1 cellular context compared by ENCODE assay signal in genomic region chr18:22432672-22433137, GRCh38.
A peak's percentile ranks its signal among the peaks of the same experiment; 100 is the strongest.
TF ChIP-seq lines count a peak whose summit lies in the region.

No MANE protein-coding gene starts in this region.

TF ChIP-seq in K562, 482 proteins besides CTCF, POLR2A, EP300 and RAD21 (continued from another document and continues in another):
- TF ChIP-seq CEBPZ (IDR thresholded peaks at IDR 0.05; ENCODE audit: borderline replicate concordance, low read depth, low read length), result no peak
- peak; percentile 75 for TF ChIP-seq GABPA (tag; conservative IDR thresholded peaks at IDR 0.05; ENCODE audit: low read depth)
- TF ChIP-seq ZNF197 (CRISPR knock-in tag; IDR thresholded peaks at IDR 0.05; ENCODE audit: low read depth), result no peak
- 0 out of 2 replicates have a peak, but pooled peaks have one; percentile 51 for TF ChIP-seq CBFA2T3 (IDR thresholded peaks at IDR 0.05)
- TF ChIP-seq NCOA2 (IDR thresholded peaks at IDR 0.05; ENCODE audit: partially characterized antibody in 2 of 2), result no peak
- TF ChIP-seq TRIM24 (IDR thresholded peaks at IDR 0.05), result no peak
- TF ChIP-seq SMARCC2 (IDR thresholded peaks at IDR 0.05; ENCODE audit: low read depth), result peak; percentile 65
- no peak; the same call in 1 of the 2 replicates for TF ChIP-seq DIDO1 (tag; IDR thresholded peaks at IDR 0.05; ENCODE audit: low read depth)
- no peak for TF ChIP-seq PBX2 (CRISPR knock-in tag; IDR thresholded peaks at IDR 0.05; ENCODE audit: low read depth)
- TF ChIP-seq PBX2 (tag; conservative IDR thresholded peaks at IDR 0.05; ENCODE audit: low read depth), result no peak
- no peak for TF ChIP-seq ZNF512 (tag; IDR thresholded peaks at IDR 0.05)
- TF ChIP-seq CBX3 (IDR thresholded peaks at IDR 0.05; ENCODE audit: borderline replicate concordance in 1 of 2, low read length in 2 of 2), result 0 out of 3 replicates have a peak, but pooled peaks of 1 of the 2 experiments have one; percentile 16
- TF ChIP-seq BCLAF1 (IDR thresholded peaks at IDR 0.05; ENCODE audit: borderline replicate concordance in 1 of 2, control insufficient read depth in 1 of 2, low read depth in 2 of 2, low read length in 1 of 2), result no peak
- no peak for TF ChIP-seq RBM34 (IDR thresholded peaks at IDR 0.05; ENCODE audit: borderline replicate concordance, insufficient read depth, low read length)
- TF ChIP-seq FOXO4 (CRISPR knock-in tag; IDR thresholded peaks at IDR 0.05), result no peak
- no peak for TF ChIP-seq ZNF384 (IDR thresholded peaks at IDR 0.05; ENCODE audit: low read depth, low read length)
- no peak for TF ChIP-seq PTTG1 (tag; IDR thresholded peaks at IDR 0.05; ENCODE audit: low read depth)
- no peak for TF ChIP-seq CHCHD3 (CRISPR knock-in tag; IDR thresholded peaks at IDR 0.05)
- peak; percentile 34; the same call in 1 of the 2 replicates for TF ChIP-seq L3MBTL2 (IDR thresholded peaks at IDR 0.05)
- peak; percentile 87 for TF ChIP-seq ZBTB34 (CRISPR knock-in tag; IDR thresholded peaks at IDR 0.05)
- no peak for TF ChIP-seq CREB5 (CRISPR knock-in tag; IDR thresholded peaks at IDR 0.05)
- TF ChIP-seq VEZF1 (CRISPR knock-in tag; IDR thresholded peaks at IDR 0.05), result peak; percentile 32; the same call in 1 of the 2 replicates
- no peak for TF ChIP-seq ZNF445 (CRISPR knock-in tag; IDR thresholded peaks at IDR 0.05; ENCODE audit: low read depth)
- no peak for TF ChIP-seq TRIM25 (IDR thresholded peaks at IDR 0.05; ENCODE audit: borderline replicate concordance)
- no peak for TF ChIP-seq KAT8 (IDR thresholded peaks at IDR 0.05; ENCODE audit: low read depth)
- peak; percentile 84; the same call in 1 of the 2 replicates for TF ChIP-seq ZKSCAN1 (IDR thresholded peaks at IDR 0.05; ENCODE audit: low read depth, low read length)
- no peak for TF ChIP-seq CC2D1A (IDR thresholded peaks at IDR 0.05)
- peak; percentile 54; the same call in 1 of the 2 replicates for TF ChIP-seq SOX6 (IDR thresholded peaks at IDR 0.05)
- 0 out of 2 replicates have a peak, but pooled peaks have one; percentile 25 for TF ChIP-seq CBFA2T2 (conservative IDR thresholded peaks at IDR 0.05)
- no peak for TF ChIP-seq ZNF316 (IDR thresholded peaks at IDR 0.05)
- TF ChIP-seq MTA3 (IDR thresholded peaks at IDR 0.05; ENCODE audit: borderline replicate concordance), result 0 out of 2 replicates have a peak, but pooled peaks have one; percentile 34
- TF ChIP-seq ZSCAN32 (CRISPR knock-in tag; IDR thresholded peaks at IDR 0.05), result no peak
- peak; percentile 56; the same call in 1 of the 2 replicates for TF ChIP-seq ZNF592 (IDR thresholded peaks at IDR 0.05)
